ENCODE assay signal across 8 cellular contexts in the genomic region with DNA sequence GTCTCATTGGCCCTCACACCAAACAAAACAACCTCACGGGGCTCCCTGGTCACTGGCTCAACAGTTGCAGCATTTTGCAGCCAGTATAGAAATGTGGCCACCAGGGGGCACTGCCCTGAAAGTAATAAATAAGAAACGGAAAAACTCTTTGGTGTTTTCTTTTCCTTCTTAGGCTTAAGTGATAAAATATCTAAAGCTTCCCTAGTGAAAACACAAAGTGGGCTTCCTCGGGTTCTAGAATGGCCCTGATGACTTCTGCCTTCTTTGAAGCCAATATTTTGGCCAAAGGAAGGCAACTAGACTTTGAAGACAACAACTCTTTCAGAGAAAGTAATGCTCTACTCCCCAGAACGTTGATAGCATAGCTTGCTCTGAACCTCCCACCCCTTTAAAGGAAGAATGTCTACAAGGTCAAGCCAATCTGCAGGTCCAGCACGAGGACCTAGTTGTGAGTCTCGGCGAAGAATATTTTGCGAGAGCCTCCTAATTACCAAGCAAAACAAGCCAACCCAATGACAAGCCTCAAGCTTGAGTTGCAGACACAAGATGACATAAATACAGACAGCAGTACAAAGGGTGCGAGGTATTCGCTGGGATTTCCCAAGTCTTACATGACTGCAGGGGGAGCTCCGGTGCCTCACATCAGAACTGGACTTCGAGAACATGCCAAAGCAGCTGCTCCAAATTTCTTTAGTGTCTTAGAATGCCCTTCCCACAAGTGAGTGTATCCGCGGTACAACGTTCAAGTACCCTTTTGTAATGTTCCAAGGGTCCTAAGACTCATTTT. TPM values are rescaled to one million over a fixed set of nuclear protein-coding genes. Genes with fewer than 3 reads are reported as not detected.
DNase-seq lines count a peak whose midpoint lies in the region; ATAC-seq and TF ChIP-seq lines count a peak whose summit lies in the region.

No MANE protein-coding gene starts in this region.

- no peak for TF ChIP-seq CTCF in omental fat pad (IDR thresholded peaks at IDR 0.05)

- ATAC-seq in omental fat pad (ENCODE audit: low FRiP score) (no peak), HG02938 (IDR thresholded peaks at IDR 0.05; ENCODE audit: unreplicated experiment) (no peak)

- peak overlapping the region; percentile 39 for H3K27ac ChIP-seq in KOPT-K1 (ENCODE audit: low read depth, low read length, poor library complexity, severe bottlenecking)

- DNase-seq in G401 (ENCODE audit: low spot score) = peak; percentile 89
- DNase-seq in SHP77 treated with DMSO at 0.1 percent for 48 hours (lab: John Stamatoyannopoulos, UW) = peak; percentile 18
- peak; percentile 79 for DNase-seq in activated naive CD4-positive, alpha-beta T cell treated with Interleukin-2 at 50 U/mL for 16 hours
- peak; percentile 88 for DNase-seq in globus pallidus (ENCODE audit: low spot score)
- DNase-seq in omental fat pad (ENCODE audit: low spot score) = peak; percentile 98
- peak; percentile 97 for DNase-seq in superior temporal gyrus (ENCODE audit: extremely low spot score)

- no peaks in the 10 kb centered on the region for H3K36me3 ChIP-seq in KOPT-K1 (ENCODE audit: insufficient read depth, low read length)

- in situ Hi-C loops in G401 (cut with HindIII; ENCODE audit: low sequenced_read_pairs) = no loop called here

- H3K9me3 ChIP-seq in KOPT-K1 (ENCODE audit: insufficient read depth, low read length, poor library complexity, severe bottlenecking) = no peaks in the 10 kb centered on the region

RNA-seq across cellular contexts. Expression of gene ITPK1, which starts 2.6 kb away (rescaled TPM):
- total RNA-seq in G401 (2014; rRNA removed; shearing (Covaris generic)) = 48.6 and 90.7 TPM in 2 replicates
- total RNA-seq in omental fat pad = 10 to 100 TPM; 32.6 to 94.9 (median 54.6) TPM

Comparison
In these comparisons a context has a peak if more than half of its experiments do, and no peak if none do; other contexts are left out.
1. DNase-seq: peak in every context shown above with its lines; median percentile 98 in omental fat pad; 97 in superior temporal gyrus; 89 in G401; 88 in globus pallidus; 79 in activated naive CD4-positive, alpha-beta T cell treated with Interleukin-2 at 50 U/mL for 16 hours; 18 in SHP77 treated with DMSO at 0.1 percent for 48 hours.